Comparison of ENCODE assay signal across 20 cellular contexts in the genomic region with DNA sequence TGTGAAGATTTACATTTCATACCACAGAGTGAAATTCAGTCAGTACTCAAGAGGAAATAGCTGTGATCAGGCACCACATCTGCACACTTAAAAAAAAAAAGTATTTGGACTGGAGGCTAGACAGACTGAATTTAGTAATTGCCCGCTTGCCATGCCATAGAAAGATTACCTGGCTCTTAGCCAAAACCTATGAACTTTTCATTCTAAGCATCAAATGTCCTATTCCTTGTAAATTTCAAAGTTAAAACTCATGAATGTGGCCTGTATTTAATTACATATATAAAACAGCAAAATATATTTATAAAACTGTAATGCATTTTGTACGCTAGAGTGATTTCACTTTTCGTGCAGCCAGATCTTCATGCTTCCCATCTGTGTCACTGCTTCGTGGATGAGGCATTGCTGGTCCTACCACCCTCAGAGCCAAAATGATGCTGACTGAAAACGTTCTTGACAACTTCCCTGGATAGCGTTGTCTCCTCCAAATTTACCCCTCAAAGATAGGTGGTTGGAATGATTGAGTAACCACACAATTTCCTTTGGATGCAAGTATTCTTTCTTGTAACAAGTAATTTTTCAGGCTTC.
DNase-seq lines count a peak whose midpoint lies in the region; ATAC-seq and TF ChIP-seq lines count a peak whose summit lies in the region.
"Had no signal": no experiment of that assay in that cellular context is flagged by ENCODE, and none has a peak within 500 bp of the region (broad histone marks: within the 10 kb centered on the region; RNA-seq: fewer than 3 reads in every experiment).

No MANE protein-coding gene starts in this region.

- no peaks in the 10 kb centered on the region for H3K9me2 ChIP-seq in GM23248 (ENCODE audit: insufficient read depth)

- H3K4me1 Mint-ChIP-seq in activated T-cell treated with anti-CD3 and anti-CD28 coated beads, Interleukin-2, amount 50 U/mL, for 4 hours (ENCODE audit: low read depth), result no peaks in the 10 kb centered on the region
- H3K4me1 Mint-ChIP-seq: CD4-positive, CD25-positive, alpha-beta regulatory T cell; IgD-negative memory B cell had no signal

- no peaks in the 10 kb centered on the region for H3K9me3 ChIP-seq in GM23248 (ENCODE audit: low read depth)
- H3K9me3 ChIP-seq: Caco-2 had no signal

- H3K27me3 ChIP-seq in GM23248 (replicated peaks; ENCODE audit: insufficient read depth), result no peaks in the 10 kb centered on the region

- peak; percentile 6 for DNase-seq in DMS 273 (lab: John Stamatoyannopoulos, UW; ENCODE audit: unreplicated experiment)
- no peak for DNase-seq in DMS 273 treated with DMSO at 0.1 percent for 48 hours (lab: John Stamatoyannopoulos, UW)
- peak; percentile 88 for DNase-seq in AG10803 (ENCODE audit: low read depth)
- peak; percentile 89 for DNase-seq in GM23248
- DNase-seq in dedifferentiated amniotic fluid mesenchymal stem cell (ENCODE audit: extremely low spot score), result peak; percentile 51
- DNase-seq in activated T-cell treated with anti-CD3 and anti-CD28 coated beads, Interleukin-2, amount 50 U/mL, for 4 hours, result no peak
- DNase-seq: Caco-2; CD4-positive, CD25-positive, alpha-beta regulatory T cell; DMS53; H7; NCI-H1436; NCI-H2029; NCI-H226; NCI-H526; RPMI8226; SW 1271 had no signal

- no peak for TF ChIP-seq CTCF in AG10803 (conservative IDR thresholded peaks at IDR 0.05; ENCODE audit: low read length)

- 1 to 2% methylated on average over 6 of the region's 6 CpGs for WGBS in GM23248 (ENCODE audit: low coverage in 1 of 2, low lambda C conversion rate in 2 of 2, missing lambda C conversion rate in 2 of 2), 2 experiments

- H2AFZ ChIP-seq in GM23248, result peak overlapping the region; percentile 17; the same call in 1 of the 2 replicates

- H3K4me1 ChIP-seq in GM23248 (ENCODE audit: insufficient read depth), result peaks cover 25% of the 10 kb centered on the region
- H3K4me1 ChIP-seq: Caco-2 had no signal

- ATAC-seq in HG03442 (IDR thresholded peaks at IDR 0.05; ENCODE audit: unreplicated experiment) (no peak), GM21423 (IDR thresholded peaks at IDR 0.05; ENCODE audit: unreplicated experiment) (no peak)
- ATAC-seq in activated T-cell treated with anti-CD3 and anti-CD28 coated beads, Interleukin-2, amount 50 U/mL, for 4 hours, result no peak

- peak overlapping the region; percentile 73 for H3K4me2 ChIP-seq in GM23248 (ENCODE audit: unreplicated experiment)

- H3K79me2 ChIP-seq in GM23248 (ENCODE audit: insufficient read depth), result no peaks in the 10 kb centered on the region

- H3K36me3 Mint-ChIP-seq in activated T-cell treated with anti-CD3 and anti-CD28 coated beads, Interleukin-2, amount 50 U/mL, for 4 hours (ENCODE audit: insufficient read depth), result no peaks in the 10 kb centered on the region
- H3K36me3 Mint-ChIP-seq: CD4-positive, CD25-positive, alpha-beta regulatory T cell; IgD-negative memory B cell had no signal

- no peaks in the 10 kb centered on the region for H3K27me3 Mint-ChIP-seq in activated T-cell treated with anti-CD3 and anti-CD28 coated beads, Interleukin-2, amount 50 U/mL, for 4 hours (ENCODE audit: low read depth)
- H3K27me3 Mint-ChIP-seq: CD4-positive, CD25-positive, alpha-beta regulatory T cell; IgD-negative memory B cell had no signal

- peaks cover 23% of the 10 kb centered on the region for H3F3A ChIP-seq in GM23248 (ENCODE audit: insufficient read depth)

- no peaks in the 10 kb centered on the region for H4K20me1 ChIP-seq in GM23248 (ENCODE audit: insufficient read depth)

- H3K9ac ChIP-seq in GM23248, result peak overlapping the region; percentile 34

- no peaks in the 10 kb centered on the region for H3K36me3 ChIP-seq in GM23248 (ENCODE audit: low read depth)

- H3K4me3 Mint-ChIP-seq in activated T-cell treated with anti-CD3 and anti-CD28 coated beads, Interleukin-2, amount 50 U/mL, for 4 hours, result no peak overlapping the region
- H3K4me3 Mint-ChIP-seq: CD4-positive, CD25-positive, alpha-beta regulatory T cell; IgD-negative memory B cell had no signal

- H3K4me3 ChIP-seq in AG10803 (ENCODE audit: low read length), result peak overlapping the region; percentile 25
- H3K4me3 ChIP-seq in GM23248, result peak overlapping the region; percentile 53

- H3K9me3 Mint-ChIP-seq in activated T-cell treated with anti-CD3 and anti-CD28 coated beads, Interleukin-2, amount 50 U/mL, for 4 hours, result no peaks in the 10 kb centered on the region
- H3K9me3 Mint-ChIP-seq: IgD-negative memory B cell had no signal

- in situ Hi-C loops in GM23248 (cut with MboI), result no loop called here

- peak overlapping the region; percentile 60 for H3K27ac ChIP-seq in GM23248
- H3K27ac ChIP-seq: 22Rv1 had no signal

Comparison
In these comparisons a context has a peak if more than half of its experiments do, and no peak if none do; other contexts are left out.
1. DNase-seq: peak in DMS 273 (single experiment), AG10803 (single experiment), GM23248 (single experiment) and dedifferentiated amniotic fluid mesenchymal stem cell (single experiment); none in DMS 273 treated with DMSO at 0.1 percent for 48 hours (single experiment) and activated T-cell treated with anti-CD3 and anti-CD28 coated beads, Interleukin-2, amount 50 U/mL, for 4 hours (single experiment).